Comparison of ENCODE assay signal across 8 cellular contexts in genomic region chr15:100703032-100703578, GRCh38.
DNase-seq lines count a peak whose midpoint lies in the region; ATAC-seq, FAIRE-seq and TF ChIP-seq lines count a peak whose summit lies in the region.

No MANE protein-coding gene starts in this region.

- H3K4me3 Mint-ChIP-seq in Caco-2 (ENCODE audit: unreplicated experiment): no peak overlapping the region

- H3K4me1 Mint-ChIP-seq in Caco-2 (ENCODE audit: low read depth, unreplicated experiment): no peaks in the 10 kb centered on the region

- H3K4me1 ChIP-seq in mucosa of descending colon (ENCODE audit: low read depth) (no peaks in the 10 kb centered on the region), Caco-2 (no peaks in the 10 kb centered on the region)

- no peaks in the 10 kb centered on the region for H3K9me3 ChIP-seq in mucosa of descending colon
- no peaks in the 10 kb centered on the region for H3K9me3 ChIP-seq in Caco-2

- H3K4me3 ChIP-seq in fibroblast of the aortic adventitia (ENCODE audit: low read depth, low read length): no peak overlapping the region
- no peak overlapping the region for H3K4me3 ChIP-seq in mucosa of descending colon
- H3K4me3 ChIP-seq in Caco-2 (ENCODE audit: low read depth, low read length): no peak overlapping the region

- H3K36me3 Mint-ChIP-seq in Caco-2 (ENCODE audit: insufficient read depth, unreplicated experiment): no peaks in the 10 kb centered on the region

- CTCF ChIA-PET in Caco-2 (lab: Charles Lee): no interaction called here

- H3K27ac Mint-ChIP-seq in Caco-2 (ENCODE audit: unreplicated experiment): no peak overlapping the region

- BruUV-seq in Caco-2 (replicated peaks; lab: Mats Ljungman, UMichigan): no TSS peak

- no peaks in the 10 kb centered on the region for H3K36me3 ChIP-seq in mucosa of descending colon (ENCODE audit: low read depth)
- H3K36me3 ChIP-seq in Caco-2 (ENCODE audit: control insufficient read depth, insufficient read depth, low read length): no peaks in the 10 kb centered on the region

- no peaks in the 10 kb centered on the region for H3K27me3 ChIP-seq in Caco-2 (replicated peaks; ENCODE audit: control insufficient read depth, insufficient read depth, low read length)

- TF ChIP-seq CTCF in fibroblast of the aortic adventitia (IDR thresholded peaks at IDR 0.05; ENCODE audit: insufficient read depth, low read length) (no peak), mucosa of descending colon (IDR thresholded peaks at IDR 0.05) (no peak), Caco-2 (IDR thresholded peaks at IDR 0.05; ENCODE audit: insufficient read depth in 1 of 2, low read depth in 1 of 2, low read length in 1 of 2, severe bottlenecking in 1 of 2, unreplicated experiment in 1 of 2) (no peak)

- peaks cover 2% of the 10 kb centered on the region for H3K9me3 Mint-ChIP-seq in Caco-2 (ENCODE audit: unreplicated experiment)

- FAIRE-seq in GM18507 (lab: Jason Lieb, UNC): peak; percentile 93

- DNase-seq in GM18507 (ENCODE audit: extremely low spot score, insufficient read length, low read depth) (peak; percentile 54), M059J (ENCODE audit: low read depth) (peak; percentile 89), fibroblast of the aortic adventitia (ENCODE audit: low read depth) (peak; percentile 67), germinal center (ENCODE audit: low spot score) (no peak), mucosa of descending colon (no peak), NCI-H2107 (lab: John Stamatoyannopoulos, UW) (no peak), Caco-2 (no peak)

- POLR2A ChIA-PET in Caco-2 (lab: Charles Lee): no interaction called here

- intact Hi-C loops in mucosa of descending colon (cut with DNase I, micrococcal nuclease): no loop called here
- intact Hi-C loops in Caco-2 (cut with micrococcal nuclease; ENCODE audit: unreplicated experiment): no loop called here

- H3K27me3 Mint-ChIP-seq in Caco-2 (ENCODE audit: insufficient read depth, unreplicated experiment): no peaks in the 10 kb centered on the region

- ATAC-seq in GM21723 (IDR thresholded peaks at IDR 0.05; ENCODE audit: unreplicated experiment) (peak; percentile 100), mucosa of descending colon (no peak)

Comparison
In these comparisons a context has a peak if more than half of its experiments do, and no peak if none do; other contexts are left out.
1. DNase-seq: peak in GM18507 (single experiment), M059J (single experiment) and fibroblast of the aortic adventitia (single experiment); none in germinal center (single experiment), mucosa of descending colon (0 of 3), NCI-H2107 (single experiment) and Caco-2 (0 of 2).